22 cellular contexts compared by ENCODE assay signal in genomic region chr20:19838495-19838894, GRCh38.
"Had no signal": no experiment of that assay in that cellular context is flagged by ENCODE, and none has a peak within 500 bp of the region (broad histone marks: within the 10 kb centered on the region; RNA-seq: fewer than 3 reads in every experiment).

No MANE protein-coding gene starts in this region.

- DNase-seq: activated CD4-positive, alpha-beta T cell treated with anti-CD3 and anti-CD28 coated beads for 36 hours; activated CD4-positive, CD25-positive, alpha-beta regulatory T cell; activated CD8-positive, alpha-beta memory T cell treated with anti-CD3 and anti-CD28 coated beads, Interleukin-2, amount 10 ng/mL, durations not matched to agents 7 days and 5 days; activated CD8-positive, alpha-beta T cell treated with anti-CD3 and anti-CD28 coated beads, Interleukin-2, amount 10 ng/mL, durations not matched to agents 7 days and 5 days; activated naive CD4-positive, alpha-beta T cell; activated T-cell treated with anti-CD3 and anti-CD28 coated beads for 4 hours; activated T-cell treated with anti-CD3 and anti-CD28 coated beads, Interleukin-2, amount 50 U/mL, for 72 hours; dermis blood vessel endothelial cell; effector CD8-positive, alpha-beta T cell; foreskin fibroblast; heart left ventricle; hypothalamus; immature natural killer cell; natural killer cell; posterior cingulate gyrus; right lobe of liver; stimulated activated CD4-positive, alpha-beta T cell treated with anti-CD3 and anti-CD28 coated beads, Interleukin-2, amount 100 ng/mL, for 48 hours; stimulated activated naive CD8-positive, alpha-beta T cell treated with anti-CD3 and anti-CD28 coated beads, Interleukin-15, Interleukin-2, amounts not matched to agents 100 U/mL and 50 U/mL, for 24 hours; trophoblast cell; uterus had no signal

- ATAC-seq: activated CD4-positive, alpha-beta T cell treated with anti-CD3 and anti-CD28 coated beads for 36 hours; activated CD8-positive, alpha-beta memory T cell treated with anti-CD3 and anti-CD28 coated beads, Interleukin-2, amount 10 ng/mL, durations not matched to agents 7 days and 5 days; activated CD8-positive, alpha-beta T cell treated with anti-CD3 and anti-CD28 coated beads, Interleukin-2, amount 10 ng/mL, durations not matched to agents 7 days and 5 days; activated naive CD4-positive, alpha-beta T cell treated with anti-CD3 and anti-CD28 coated beads, Interleukin-2, amount 50 U/mL, for 72 hours; activated T-cell treated with anti-CD3 and anti-CD28 coated beads, Interleukin-2, amount 50 U/mL, for 72 hours; heart left ventricle; natural killer cell; right lobe of liver; stimulated activated naive CD8-positive, alpha-beta T cell treated with anti-CD3 and anti-CD28 coated beads, Interleukin-15, Interleukin-2, amounts not matched to agents 100 U/mL and 50 U/mL, for 24 hours had no signal

- H3K27ac ChIP-seq: heart left ventricle, right lobe of liver, thoracic aorta, uterus had no signal
